3 cellular contexts compared by ENCODE assay signal in the genomic region with DNA sequence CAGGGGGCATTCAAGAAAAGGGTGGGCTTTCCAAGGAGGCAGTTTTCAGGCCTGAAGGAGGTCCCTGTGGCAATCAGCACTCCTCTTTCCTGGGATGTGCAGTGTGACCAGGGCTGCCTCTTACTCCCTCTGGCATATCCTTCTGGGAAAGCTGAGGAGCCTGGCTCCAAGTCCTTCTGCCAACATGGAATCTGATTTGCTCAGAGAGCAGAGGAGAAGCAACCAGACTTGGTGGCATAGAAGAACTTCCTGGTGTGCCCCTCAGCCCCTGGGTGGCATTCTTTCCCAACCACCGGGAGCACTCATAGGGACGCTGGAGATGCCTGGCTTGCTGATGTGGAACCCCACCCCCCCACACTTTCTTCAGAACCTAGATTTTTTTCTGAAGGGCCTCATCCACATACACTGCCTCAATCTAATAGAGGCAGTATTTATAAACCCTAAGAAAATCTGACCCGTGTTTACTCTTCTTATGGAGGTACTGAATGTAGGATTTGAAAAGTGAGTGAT.
TF ChIP-seq lines count a peak whose summit lies in the region.

No MANE protein-coding gene starts in this region.

TF ChIP-seq in SK-N-SH, 30 proteins besides CTCF, POLR2A, EP300 and RAD21:
- TF ChIP-seq GATA2 (CRISPR knock-in tag; IDR thresholded peaks at IDR 0.05): no peak
- TF ChIP-seq SIN3A (IDR thresholded peaks at IDR 0.05; ENCODE audit: borderline replicate concordance, low read depth, low read length): no peak
- TF ChIP-seq, protein P1, sequence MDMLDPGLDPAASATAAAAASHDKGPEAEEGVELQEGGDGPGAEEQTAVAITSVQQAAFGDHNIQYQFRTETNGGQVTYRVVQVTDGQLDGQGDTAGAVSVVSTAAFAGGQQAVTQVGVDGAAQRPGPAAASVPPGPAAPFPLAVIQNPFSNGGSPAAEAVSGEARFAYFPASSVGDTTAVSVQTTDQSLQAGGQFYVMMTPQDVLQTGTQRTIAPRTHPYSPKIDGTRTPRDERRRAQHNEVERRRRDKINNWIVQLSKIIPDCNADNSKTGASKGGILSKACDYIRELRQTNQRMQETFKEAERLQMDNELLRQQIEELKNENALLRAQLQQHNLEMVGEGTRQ (IDR thresholded peaks at IDR 0.05; ENCODE audit: borderline replicate concordance, low read depth, low read length): no peak
- TF ChIP-seq, protein P2, sequence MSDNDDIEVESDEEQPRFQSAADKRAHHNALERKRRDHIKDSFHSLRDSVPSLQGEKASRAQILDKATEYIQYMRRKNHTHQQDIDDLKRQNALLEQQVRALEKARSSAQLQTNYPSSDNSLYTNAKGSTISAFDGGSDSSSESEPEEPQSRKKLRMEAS (IDR thresholded peaks at IDR 0.05; ENCODE audit: low read depth): no peak
- no peak for TF ChIP-seq MEF2A (IDR thresholded peaks at IDR 0.05; ENCODE audit: borderline replicate concordance, low read depth)
- TF ChIP-seq FOXM1 (IDR thresholded peaks at IDR 0.05; ENCODE audit: low read depth): no peak
- no peak for TF ChIP-seq ELF1 (IDR thresholded peaks at IDR 0.05)
- TF ChIP-seq MXI1 (IDR thresholded peaks at IDR 0.05; ENCODE audit: low read depth, low read length): no peak
- TF ChIP-seq RXRA (IDR thresholded peaks at IDR 0.05; ENCODE audit: borderline replicate concordance, low read depth): no peak
- no peak for TF ChIP-seq NFIC (IDR thresholded peaks at IDR 0.05; ENCODE audit: borderline replicate concordance)
- TF ChIP-seq, protein P3, sequence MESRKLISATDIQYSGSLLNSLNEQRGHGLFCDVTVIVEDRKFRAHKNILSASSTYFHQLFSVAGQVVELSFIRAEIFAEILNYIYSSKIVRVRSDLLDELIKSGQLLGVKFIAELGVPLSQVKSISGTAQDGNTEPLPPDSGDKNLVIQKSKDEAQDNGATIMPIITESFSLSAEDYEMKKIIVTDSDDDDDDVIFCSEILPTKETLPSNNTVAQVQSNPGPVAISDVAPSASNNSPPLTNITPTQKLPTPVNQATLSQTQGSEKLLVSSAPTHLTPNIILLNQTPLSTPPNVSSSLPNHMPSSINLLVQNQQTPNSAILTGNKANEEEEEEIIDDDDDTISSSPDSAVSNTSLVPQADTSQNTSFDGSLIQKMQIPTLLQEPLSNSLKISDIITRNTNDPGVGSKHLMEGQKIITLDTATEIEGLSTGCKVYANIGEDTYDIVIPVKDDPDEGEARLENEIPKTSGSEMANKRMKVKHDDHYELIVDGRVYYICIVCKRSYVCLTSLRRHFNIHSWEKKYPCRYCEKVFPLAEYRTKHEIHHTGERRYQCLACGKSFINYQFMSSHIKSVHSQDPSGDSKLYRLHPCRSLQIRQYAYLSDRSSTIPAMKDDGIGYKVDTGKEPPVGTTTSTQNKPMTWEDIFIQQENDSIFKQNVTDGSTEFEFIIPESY (IDR thresholded peaks at IDR 0.05; ENCODE audit: borderline replicate concordance, low read depth): no peak

TF ChIP-seq in SK-N-SH treated with all-trans-retinoic acid at 6 μM for 48 hours, 23 proteins besides CTCF, POLR2A, EP300 and RAD21:
- TF ChIP-seq ZC3H10 (CRISPR knock-in tag; IDR thresholded peaks at IDR 0.05): no peak
- TF ChIP-seq PPARA (CRISPR knock-in tag; IDR thresholded peaks at IDR 0.05; ENCODE audit: borderline replicate concordance): no peak
- TF ChIP-seq RARB (CRISPR knock-in tag; IDR thresholded peaks at IDR 0.05): no peak
- no peak for TF ChIP-seq GLIS3 (CRISPR knock-in tag; IDR thresholded peaks at IDR 0.05)
- no peak for TF ChIP-seq TOX (CRISPR knock-in tag; IDR thresholded peaks at IDR 0.05; ENCODE audit: borderline replicate concordance)
- TF ChIP-seq ZNF565 (CRISPR knock-in tag; conservative IDR thresholded peaks at IDR 0.05; ENCODE audit: low read depth): no peak
- TF ChIP-seq, protein P4, sequence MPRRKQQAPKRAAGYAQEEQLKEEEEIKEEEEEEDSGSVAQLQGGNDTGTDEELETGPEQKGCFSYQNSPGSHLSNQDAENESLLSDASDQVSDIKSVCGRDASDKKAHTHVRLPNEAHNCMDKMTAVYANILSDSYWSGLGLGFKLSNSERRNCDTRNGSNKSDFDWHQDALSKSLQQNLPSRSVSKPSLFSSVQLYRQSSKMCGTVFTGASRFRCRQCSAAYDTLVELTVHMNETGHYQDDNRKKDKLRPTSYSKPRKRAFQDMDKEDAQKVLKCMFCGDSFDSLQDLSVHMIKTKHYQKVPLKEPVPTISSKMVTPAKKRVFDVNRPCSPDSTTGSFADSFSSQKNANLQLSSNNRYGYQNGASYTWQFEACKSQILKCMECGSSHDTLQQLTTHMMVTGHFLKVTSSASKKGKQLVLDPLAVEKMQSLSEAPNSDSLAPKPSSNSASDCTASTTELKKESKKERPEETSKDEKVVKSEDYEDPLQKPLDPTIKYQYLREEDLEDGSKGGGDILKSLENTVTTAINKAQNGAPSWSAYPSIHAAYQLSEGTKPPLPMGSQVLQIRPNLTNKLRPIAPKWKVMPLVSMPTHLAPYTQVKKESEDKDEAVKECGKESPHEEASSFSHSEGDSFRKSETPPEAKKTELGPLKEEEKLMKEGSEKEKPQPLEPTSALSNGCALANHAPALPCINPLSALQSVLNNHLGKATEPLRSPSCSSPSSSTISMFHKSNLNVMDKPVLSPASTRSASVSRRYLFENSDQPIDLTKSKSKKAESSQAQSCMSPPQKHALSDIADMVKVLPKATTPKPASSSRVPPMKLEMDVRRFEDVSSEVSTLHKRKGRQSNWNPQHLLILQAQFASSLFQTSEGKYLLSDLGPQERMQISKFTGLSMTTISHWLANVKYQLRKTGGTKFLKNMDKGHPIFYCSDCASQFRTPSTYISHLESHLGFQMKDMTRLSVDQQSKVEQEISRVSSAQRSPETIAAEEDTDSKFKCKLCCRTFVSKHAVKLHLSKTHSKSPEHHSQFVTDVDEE (CRISPR knock-in tag; IDR thresholded peaks at IDR 0.05): no peak
- TF ChIP-seq ARNTL (CRISPR knock-in tag; IDR thresholded peaks at IDR 0.05; ENCODE audit: borderline replicate concordance, low read depth): no peak
- TF ChIP-seq, protein P5, sequence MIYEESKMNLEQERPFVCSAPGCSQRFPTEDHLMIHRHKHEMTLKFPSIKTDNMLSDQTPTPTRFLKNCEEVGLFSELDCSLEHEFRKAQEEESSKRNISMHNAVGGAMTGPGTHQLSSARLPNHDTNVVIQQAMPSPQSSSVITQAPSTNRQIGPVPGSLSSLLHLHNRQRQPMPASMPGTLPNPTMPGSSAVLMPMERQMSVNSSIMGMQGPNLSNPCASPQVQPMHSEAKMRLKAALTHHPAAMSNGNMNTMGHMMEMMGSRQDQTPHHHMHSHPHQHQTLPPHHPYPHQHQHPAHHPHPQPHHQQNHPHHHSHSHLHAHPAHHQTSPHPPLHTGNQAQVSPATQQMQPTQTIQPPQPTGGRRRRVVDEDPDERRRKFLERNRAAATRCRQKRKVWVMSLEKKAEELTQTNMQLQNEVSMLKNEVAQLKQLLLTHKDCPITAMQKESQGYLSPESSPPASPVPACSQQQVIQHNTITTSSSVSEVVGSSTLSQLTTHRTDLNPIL (CRISPR knock-in tag; IDR thresholded peaks at IDR 0.05; ENCODE audit: low read depth): no peak
- TF ChIP-seq SNAI2 (CRISPR knock-in tag; IDR thresholded peaks at IDR 0.05): no peak
- TF ChIP-seq, protein P6, sequence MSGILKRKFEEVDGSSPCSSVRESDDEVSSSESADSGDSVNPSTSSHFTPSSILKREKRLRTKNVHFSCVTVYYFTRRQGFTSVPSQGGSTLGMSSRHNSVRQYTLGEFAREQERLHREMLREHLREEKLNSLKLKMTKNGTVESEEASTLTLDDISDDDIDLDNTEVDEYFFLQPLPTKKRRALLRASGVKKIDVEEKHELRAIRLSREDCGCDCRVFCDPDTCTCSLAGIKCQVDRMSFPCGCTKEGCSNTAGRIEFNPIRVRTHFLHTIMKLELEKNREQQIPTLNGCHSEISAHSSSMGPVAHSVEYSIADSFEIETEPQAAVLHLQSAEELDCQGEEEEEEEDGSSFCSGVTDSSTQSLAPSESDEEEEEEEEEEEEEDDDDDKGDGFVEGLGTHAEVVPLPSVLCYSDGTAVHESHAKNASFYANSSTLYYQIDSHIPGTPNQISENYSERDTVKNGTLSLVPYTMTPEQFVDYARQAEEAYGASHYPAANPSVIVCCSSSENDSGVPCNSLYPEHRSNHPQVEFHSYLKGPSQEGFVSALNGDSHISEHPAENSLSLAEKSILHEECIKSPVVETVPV (CRISPR knock-in tag; IDR thresholded peaks at IDR 0.05): no peak

TF ChIP-seq in IMR-90, 13 proteins besides CTCF, POLR2A, EP300 and RAD21:
- TF ChIP-seq CHD1 (IDR thresholded peaks at IDR 0.05; ENCODE audit: low read depth, low read length) (no peak), RCOR1 (IDR thresholded peaks at IDR 0.05; ENCODE audit: insufficient replicate concordance, low read length) (no peak), MAZ (IDR thresholded peaks at IDR 0.05; ENCODE audit: borderline replicate concordance, low read depth, low read length) (no peak), RFX5 (IDR thresholded peaks at IDR 0.05; ENCODE audit: low read depth, low read length) (no peak), CEBPB (IDR thresholded peaks at IDR 0.05; ENCODE audit: low read depth, low read length) (no peak), BHLHE40 (IDR thresholded peaks at IDR 0.05; ENCODE audit: low read depth, low read length) (no peak), NFE2L2 (IDR thresholded peaks at IDR 0.05; ENCODE audit: low read depth, low read length) (no peak), MAFK (IDR thresholded peaks at IDR 0.05; ENCODE audit: low read depth, low read length) (no peak), SMC3 (IDR thresholded peaks at IDR 0.05; ENCODE audit: low read depth, low read length) (no peak), FOS (IDR thresholded peaks at IDR 0.05; ENCODE audit: low read depth, low read length) (no peak), MXI1 (IDR thresholded peaks at IDR 0.05; ENCODE audit: borderline replicate concordance, low read depth, low read length) (no peak)
- TF ChIP-seq, protein P7, sequence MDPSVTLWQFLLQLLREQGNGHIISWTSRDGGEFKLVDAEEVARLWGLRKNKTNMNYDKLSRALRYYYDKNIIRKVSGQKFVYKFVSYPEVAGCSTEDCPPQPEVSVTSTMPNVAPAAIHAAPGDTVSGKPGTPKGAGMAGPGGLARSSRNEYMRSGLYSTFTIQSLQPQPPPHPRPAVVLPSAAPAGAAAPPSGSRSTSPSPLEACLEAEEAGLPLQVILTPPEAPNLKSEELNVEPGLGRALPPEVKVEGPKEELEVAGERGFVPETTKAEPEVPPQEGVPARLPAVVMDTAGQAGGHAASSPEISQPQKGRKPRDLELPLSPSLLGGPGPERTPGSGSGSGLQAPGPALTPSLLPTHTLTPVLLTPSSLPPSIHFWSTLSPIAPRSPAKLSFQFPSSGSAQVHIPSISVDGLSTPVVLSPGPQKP (IDR thresholded peaks at IDR 0.05; ENCODE audit: borderline replicate concordance, low read depth, low read length): no peak
- TF ChIP-seq, protein P1 (IDR thresholded peaks at IDR 0.05; ENCODE audit: low read depth, low read length): no peak
